ENCODE assay signal across 23 cellular contexts in genomic region chr18:75304678-75305557, GRCh38.
"Had no signal": no experiment of that assay in that cellular context is flagged by ENCODE, and none has a peak within 500 bp of the region (broad histone marks: within the 10 kb centered on the region; RNA-seq: fewer than 3 reads in every experiment).

No MANE protein-coding gene starts in this region.

- H3K4me1 ChIP-seq: neural progenitor cell, prostate gland, right atrium auricular region, stomach, tibial artery, upper lobe of left lung had no signal

- H3K27me3 ChIP-seq: neural progenitor cell, right atrium auricular region, stomach, tibial artery, upper lobe of left lung had no signal

- H3K4me3 ChIP-seq: neural progenitor cell, prostate gland, right atrium auricular region, smooth muscle cell, stomach, tibial artery, upper lobe of left lung had no signal

- DNase-seq: cortex of kidney; effector memory CD8-positive, alpha-beta T cell; erythroblast; hypothalamus; mesenchymal stem cell; midbrain; naive thymus-derived CD4-positive, alpha-beta T cell; nucleus accumbens; stimulated activated CD4-positive, alpha-beta T cell treated with anti-CD3 and anti-CD28 coated beads, Interleukin-12 subunit alpha, Interleukin-12 subunit beta, amount 100 ng/mL, for 4 hours; stimulated activated CD4-positive, alpha-beta T cell treated with anti-CD3 and anti-CD28 coated beads, Interleukin-1b, Interleukin-23, amount 100 ng/mL, for 48 hours; stimulated activated CD4-positive, alpha-beta T cell treated with anti-CD3 and anti-CD28 coated beads, Interleukin-4, amount 100 ng/mL, for 24 hours; stimulated activated naive CD4-positive, alpha-beta T cell treated with Interleukin-2 at 50 U/mL for 16 hours; stomach; tibial artery had no signal

- ATAC-seq: effector memory CD8-positive, alpha-beta T cell; left lobe of liver; naive thymus-derived CD4-positive, alpha-beta T cell; sciatic nerve; stimulated activated effector memory CD8-positive, alpha-beta T cell treated with anti-CD3 and anti-CD28 coated beads, Interleukin-12 subunit alpha, Interleukin-12 subunit beta, amount 100 ng/mL, for 72 hours had no signal

- H3K4me1 Mint-ChIP-seq: nephron; neural progenitor cell; stimulated activated effector memory CD8-positive, alpha-beta T cell treated with anti-CD3 and anti-CD28 coated beads, Interleukin-12 subunit alpha, Interleukin-12 subunit beta, amount 100 ng/mL, for 72 hours had no signal

- H3K36me3 ChIP-seq: neural progenitor cell, prostate gland, right atrium auricular region, stomach, tibial artery, upper lobe of left lung had no signal

- H3K4me3 Mint-ChIP-seq: effector memory CD8-positive, alpha-beta T cell; naive thymus-derived CD4-positive, alpha-beta T cell; nephron; neural progenitor cell; stimulated activated effector memory CD8-positive, alpha-beta T cell treated with anti-CD3 and anti-CD28 coated beads, Interleukin-12 subunit alpha, Interleukin-12 subunit beta, amount 100 ng/mL, for 72 hours had no signal

- H3K27ac ChIP-seq: neural progenitor cell, prostate gland, right atrium auricular region, stomach, tibial artery, upper lobe of left lung had no signal

- H3K9ac ChIP-seq: neural progenitor cell had no signal

- H3K9me3 ChIP-seq: prostate gland, right atrium auricular region, upper lobe of left lung had no signal

- H3K27ac Mint-ChIP-seq: effector memory CD8-positive, alpha-beta T cell; naive thymus-derived CD4-positive, alpha-beta T cell; nephron; neural progenitor cell; stimulated activated effector memory CD8-positive, alpha-beta T cell treated with anti-CD3 and anti-CD28 coated beads, Interleukin-12 subunit alpha, Interleukin-12 subunit beta, amount 100 ng/mL, for 72 hours had no signal

- H3K36me3 Mint-ChIP-seq: neural progenitor cell; stimulated activated effector memory CD8-positive, alpha-beta T cell treated with anti-CD3 and anti-CD28 coated beads, Interleukin-12 subunit alpha, Interleukin-12 subunit beta, amount 100 ng/mL, for 72 hours had no signal

- H3K9me3 Mint-ChIP-seq: effector memory CD8-positive, alpha-beta T cell had no signal

- H2AFZ ChIP-seq: neural progenitor cell had no signal

- H3K4me2 ChIP-seq: neural progenitor cell, smooth muscle cell had no signal
